1 cellular context compared by ENCODE assay signal in the genomic region with DNA sequence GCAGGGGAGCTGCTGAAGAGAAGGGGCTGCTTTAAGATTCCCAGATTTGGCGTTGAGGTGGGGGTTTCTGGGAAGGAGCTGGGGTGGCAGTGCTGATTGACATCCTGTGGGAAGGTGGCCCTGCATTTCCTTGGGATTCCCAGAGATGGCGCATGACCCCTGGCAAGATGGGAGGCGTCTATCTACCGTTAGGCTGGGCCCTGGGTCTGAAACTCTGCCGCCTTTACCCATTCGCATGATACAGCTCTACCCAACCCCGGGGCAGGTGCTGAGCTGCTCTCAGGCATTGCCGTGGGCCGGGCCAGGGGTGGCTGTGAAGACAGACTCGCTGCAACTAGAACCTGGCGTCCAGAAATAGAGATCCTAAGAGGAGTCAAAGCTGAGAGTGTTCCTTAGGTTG.
TF ChIP-seq lines count a peak whose summit lies in the region.

No MANE protein-coding gene starts in this region.

TF ChIP-seq in WTC11, 78 proteins besides CTCF, POLR2A, EP300 and RAD21:
- TF ChIP-seq FOXP1 (CRISPR knock-in tag; IDR thresholded peaks at IDR 0.05; ENCODE audit: borderline replicate concordance) (no peak), SMAD3 (CRISPR knock-in tag; IDR thresholded peaks at IDR 0.05; ENCODE audit: borderline replicate concordance) (no peak)
- TF ChIP-seq, protein P1, sequence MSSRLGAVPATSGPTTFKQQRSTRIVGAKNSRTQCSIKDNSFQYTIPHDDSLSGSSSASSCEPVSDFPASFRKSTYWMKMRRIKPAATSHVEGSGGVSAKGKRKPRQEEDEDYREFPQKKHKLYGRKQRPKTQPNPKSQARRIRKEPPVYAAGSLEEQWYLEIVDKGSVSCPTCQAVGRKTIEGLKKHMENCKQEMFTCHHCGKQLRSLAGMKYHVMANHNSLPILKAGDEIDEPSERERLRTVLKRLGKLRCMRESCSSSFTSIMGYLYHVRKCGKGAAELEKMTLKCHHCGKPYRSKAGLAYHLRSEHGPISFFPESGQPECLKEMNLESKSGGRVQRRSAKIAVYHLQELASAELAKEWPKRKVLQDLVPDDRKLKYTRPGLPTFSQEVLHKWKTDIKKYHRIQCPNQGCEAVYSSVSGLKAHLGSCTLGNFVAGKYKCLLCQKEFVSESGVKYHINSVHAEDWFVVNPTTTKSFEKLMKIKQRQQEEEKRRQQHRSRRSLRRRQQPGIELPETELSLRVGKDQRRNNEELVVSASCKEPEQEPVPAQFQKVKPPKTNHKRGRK (CRISPR knock-in tag; IDR thresholded peaks at IDR 0.05; ENCODE audit: borderline replicate concordance), result no peak
TF ChIP-seq in WTC11: peak in this region for 0.
